14 cellular contexts compared by ENCODE assay signal in genomic region chr3:185818267-185818875, GRCh38. TPM values are rescaled to one million over a fixed set of nuclear protein-coding genes. Genes with fewer than 3 reads are reported as not detected.
A peak's percentile ranks its signal among the peaks of the same experiment; 100 is the strongest.
DNase-seq lines count a peak whose midpoint lies in the region; ATAC-seq, FAIRE-seq and TF ChIP-seq lines count a peak whose summit lies in the region.
"Had no signal": no experiment of that assay in that cellular context is flagged by ENCODE, and none has a peak within 500 bp of the region (broad histone marks: within the 10 kb centered on the region; RNA-seq: fewer than 3 reads in every experiment).

No MANE protein-coding gene starts in this region.

- H4K12ac ChIP-seq in trophoblast cell (ENCODE audit: low read depth, low read length), result no peak overlapping the region

- H3K9me3 ChIP-seq in PC-3 (ENCODE audit: low read length) (no peaks in the 10 kb centered on the region), endothelial cell of umbilical vein (replicated peaks; ENCODE audit: control insufficient read depth, insufficient read depth, low read length) (no peaks in the 10 kb centered on the region), trophoblast cell (ENCODE audit: insufficient read depth, low read depth, low read length) (no peaks in the 10 kb centered on the region)
- H3K9me3 ChIP-seq: pancreas had no signal

- H3K79me1 ChIP-seq in trophoblast cell (ENCODE audit: low read length), result peaks cover 5% of the 10 kb centered on the region

- DNase-seq in H54 (ENCODE audit: insufficient read length, low spot score) (no peak), PC-3 (peak; percentile 56), endothelial cell of umbilical vein (ENCODE audit: low read depth, low spot score) (no peak), trophoblast cell (no peak), COR-L47 (lab: John Stamatoyannopoulos, UW) (no peak), kidney glomerular epithelial cell (lab: John Stamatoyannopoulos, UW) (no peak)
- DNase-seq: activated naive CD4-positive, alpha-beta T cell treated with anti-CD3 and anti-CD28 coated beads for 36 hours; NCI-H1436 treated with DMSO at 0.1 percent for 48 hours; pancreas; stimulated activated CD4-positive, alpha-beta T cell treated with anti-CD3 and anti-CD28 coated beads, Interleukin-2, amount 100 ng/mL, for 48 hours had no signal

- no peaks in the 10 kb centered on the region; the same call in 1 of the 2 replicates for H3K36me3 ChIP-seq in PC-3 (ENCODE audit: low read depth, low read length)
- no peaks in the 10 kb centered on the region for H3K36me3 ChIP-seq in endothelial cell of umbilical vein (ENCODE audit: control insufficient read depth in 2 of 2, extremely low read depth in 1 of 2, insufficient read depth in 2 of 2, low read length in 2 of 2)
- no peaks in the 10 kb centered on the region for H3K36me3 ChIP-seq in trophoblast cell (ENCODE audit: control insufficient read depth in 1 of 2, insufficient read depth in 2 of 2, low read length in 2 of 2)
- H3K36me3 ChIP-seq: pancreas had no signal

- CTCF ChIA-PET in PC-3 (lab: Charles Lee) (no interaction called here), endothelial cell of umbilical vein (lab: Charles Lee) (interaction anchor here (0.7 to 3.1 kb wide), 5 partner anchors 11 to 158 kb away, joined by 3 to 15 read pairs (median 4); no protein-coding TSS in a partner anchor)

- H2BK12ac ChIP-seq in trophoblast cell (ENCODE audit: low read length), result no peak overlapping the region

- H2BK120ac ChIP-seq in trophoblast cell (ENCODE audit: insufficient read depth, low read length, poor library complexity), result no peak overlapping the region

- peaks cover 16% of the 10 kb centered on the region for H3F3A ChIP-seq in PC-3 (ENCODE audit: low read length, unreplicated experiment)

- ATAC-seq in PC-3, result 0 out of 2 replicates have a peak, but pooled peaks have one; percentile 6
- ATAC-seq in GM21717 (IDR thresholded peaks at IDR 0.05; ENCODE audit: unreplicated experiment), result no peak
- ATAC-seq: pancreas had no signal

- no peak for TF ChIP-seq POLR2A in H54 (IDR thresholded peaks at IDR 0.05; ENCODE audit: low read depth, low read length)
- TF ChIP-seq POLR2A in endothelial cell of umbilical vein (IDR thresholded peaks at IDR 0.05; ENCODE audit: low read depth, low read length), result no peak

- H3K4me2 ChIP-seq in PC-3 (ENCODE audit: low read length) (peak overlapping the region; percentile 92), endothelial cell of umbilical vein (ENCODE audit: insufficient read depth, low read length) (peak overlapping the region; percentile 85), trophoblast cell (ENCODE audit: low read length) (no peak overlapping the region)

- H4K20me1 ChIP-seq in PC-3 (ENCODE audit: low read length) (peaks cover 68% of the 10 kb centered on the region), endothelial cell of umbilical vein (replicated peaks; ENCODE audit: control insufficient read depth, extremely low read depth, insufficient read depth, low read length) (peaks cover 28% of the 10 kb centered on the region)

- dilution Hi-C loops in endothelial cell of umbilical vein (cut with MboI; ENCODE audit: extremely low pct_ligation_motif_present, low sequenced_read_pairs), result no loop called here

- peak overlapping the region; percentile 85 for H3K4me3 ChIP-seq in PC-3 (ENCODE audit: low read length)
- H3K4me3 ChIP-seq in endothelial cell of umbilical vein (replicated peaks in 1 of 3; ENCODE audit: insufficient read depth in 1 of 3, low read depth in 1 of 3, low read length in 3 of 3), result no peak overlapping the region
- H3K4me3 ChIP-seq in trophoblast cell (ENCODE audit: low read depth, low read length), result no peak overlapping the region
- H3K4me3 ChIP-seq: coronary artery, pancreas had no signal

- peak; percentile 93 for FAIRE-seq in H54 (lab: Jason Lieb, UNC)
- FAIRE-seq in endothelial cell of umbilical vein (lab: Jason Lieb, UNC), result no peak
- FAIRE-seq: urothelium cell line had no signal

- H2AK5ac ChIP-seq in trophoblast cell (ENCODE audit: low read length), result no peak overlapping the region

- H3K14ac ChIP-seq in trophoblast cell (ENCODE audit: low read length), result no peak overlapping the region

- H3K27me3 ChIP-seq in PC-3 (ENCODE audit: low read length), result no peaks in the 10 kb centered on the region
- no peaks in the 10 kb centered on the region for H3K27me3 ChIP-seq in endothelial cell of umbilical vein (ENCODE audit: control insufficient read depth in 2 of 2, insufficient read depth in 2 of 2, low read length in 2 of 2)
- H3K27me3 ChIP-seq in trophoblast cell (ENCODE audit: insufficient read depth, low read length), result no peaks in the 10 kb centered on the region

- H3K18ac ChIP-seq in trophoblast cell (ENCODE audit: low read length), result no peak overlapping the region

- TF ChIP-seq CTCF in PC-3 (conservative IDR thresholded peaks at IDR 0.05; ENCODE audit: low read depth, low read length) (no peak), endothelial cell of umbilical vein (IDR thresholded peaks at IDR 0.05; ENCODE audit: extremely low read depth in 1 of 2, insufficient read depth in 1 of 2, low read depth in 1 of 2, low read length in 2 of 2) (no peak)

- H3K27ac ChIP-seq in PC-3 (ENCODE audit: low read length), result peak overlapping the region; percentile 28
- no peak overlapping the region for H3K27ac ChIP-seq in endothelial cell of umbilical vein (ENCODE audit: insufficient read depth, low read depth, low read length)
- H3K27ac ChIP-seq in trophoblast cell (ENCODE audit: low read depth, low read length), result no peak overlapping the region
- H3K27ac ChIP-seq: coronary artery, pancreas had no signal

- no peak overlapping the region for H3K23ac ChIP-seq in trophoblast cell (ENCODE audit: low read length)

- H3K4ac ChIP-seq in trophoblast cell (ENCODE audit: low read depth, low read length), result peak overlapping the region; percentile 46

- H3K9me1 ChIP-seq in endothelial cell of umbilical vein (replicated peaks; ENCODE audit: control insufficient read depth, extremely low read depth, insufficient read depth, low read length), result no peaks in the 10 kb centered on the region

- H3K9ac ChIP-seq in PC-3 (ENCODE audit: low read length), result peak overlapping the region; percentile 38; the same call in 1 of the 2 replicates
- H3K9ac ChIP-seq in endothelial cell of umbilical vein (replicated peaks; ENCODE audit: extremely low read depth, insufficient read depth, low read length), result no peak overlapping the region
- no peak overlapping the region for H3K9ac ChIP-seq in trophoblast cell (ENCODE audit: low read length)

- H3K79me2 ChIP-seq in PC-3 (ENCODE audit: low read length), result peaks cover 100% of the 10 kb centered on the region
- H3K79me2 ChIP-seq in endothelial cell of umbilical vein (ENCODE audit: control insufficient read depth, insufficient read depth, low read length), result peaks cover 100% of the 10 kb centered on the region
- H3K79me2 ChIP-seq in trophoblast cell (ENCODE audit: control insufficient read depth, insufficient read depth, low read length, poor library complexity), result peaks cover 16% of the 10 kb centered on the region

- no peak overlapping the region for H2BK5ac ChIP-seq in trophoblast cell (ENCODE audit: low read depth, low read length, poor library complexity)

- intact Hi-C loops in PC-3 (cut with micrococcal nuclease) (no loop called here), endothelial cell of umbilical vein (cut with micrococcal nuclease) (no loop called here)

- no peak overlapping the region for H4K91ac ChIP-seq in trophoblast cell (ENCODE audit: low read depth, low read length)

- no peak overlapping the region for H4K8ac ChIP-seq in trophoblast cell (ENCODE audit: low read depth, low read length)

- H3K4me1 ChIP-seq in PC-3 (ENCODE audit: insufficient read depth, low read length), result peaks cover 54% of the 10 kb centered on the region
- peaks cover 63% of the 10 kb centered on the region for H3K4me1 ChIP-seq in endothelial cell of umbilical vein (ENCODE audit: control insufficient read depth, extremely low read depth, insufficient read depth, low read length)
- peaks cover 9 to 14% of the 10 kb centered on the region in 2 experiments for H3K4me1 ChIP-seq in trophoblast cell (ENCODE audit: control insufficient read depth in 1 of 2, insufficient read depth in 2 of 2, low read length in 2 of 2)

- H2AFZ ChIP-seq in PC-3 (ENCODE audit: low read length), result no peak overlapping the region
- no peak overlapping the region for H2AFZ ChIP-seq in endothelial cell of umbilical vein (ENCODE audit: low read depth, low read length)
- H2AFZ ChIP-seq in trophoblast cell (ENCODE audit: insufficient read depth, low read length, poor library complexity), result no peak overlapping the region

- BruUV-seq in PC-3 (replicated peaks; lab: Mats Ljungman, UMichigan), result no TSS peak
- BruUV-seq in endothelial cell of umbilical vein (replicated peaks; lab: Mats Ljungman, UMichigan), result no TSS peak

- no peaks in the 10 kb centered on the region for H3K9me2 ChIP-seq in PC-3 (replicated peaks; ENCODE audit: low read length)

- POLR2A ChIA-PET in PC-3 (lab: Charles Lee; ENCODE audit: unreplicated experiment), result interaction anchor here (0.6 kb wide), 1 partner anchor 87 kb away, joined by 6 read pairs; no protein-coding TSS in a partner anchor
- POLR2A ChIA-PET in endothelial cell of umbilical vein (lab: Charles Lee), result no interaction called here

TF ChIP-seq in endothelial cell of umbilical vein, 7 proteins besides CTCF, POLR2A, EP300 and RAD21:
- TF ChIP-seq MYC (IDR thresholded peaks at IDR 0.05; ENCODE audit: low read depth, low read length) (no peak), EZH2 (IDR thresholded peaks at IDR 0.05; ENCODE audit: borderline replicate concordance, low read depth, low read length, severe bottlenecking) (no peak), MAX (IDR thresholded peaks at IDR 0.05; ENCODE audit: insufficient read depth, insufficient read length) (no peak)

RNA-seq across cellular contexts. Expression of gene IGF2BP2, which starts 6.5 kb away (rescaled TPM):
- total RNA-seq in PC-3 (2014; rRNA removed), result 81.2 and 105 TPM in 2 replicates
- 122 and 130 TPM in 2 replicates for total RNA-seq in endothelial cell of umbilical vein
- 5.6 and 10.7 TPM in 2 replicates for polyA plus RNA-seq in endothelial cell of umbilical vein
- 9.5 and 13.7 TPM in 2 replicates for polyA plus RNA-seq in endothelial cell of umbilical vein (2011; cell fraction: cytosol; rRNA removed)
- polyA plus RNA-seq in endothelial cell of umbilical vein (2011; cell fraction: nucleus; rRNA removed), result 54.7 and 55.9 TPM in 2 replicates
- polyA plus RNA-seq in endothelial cell of umbilical vein (2012), result 54.0 and 70.9 TPM in 2 replicates
- 21.9 and 36.3 TPM in 2 replicates for polyA minus RNA-seq in endothelial cell of umbilical vein
- 0.31 TPM for polyA minus RNA-seq in endothelial cell of umbilical vein (2011; cell fraction: cytosol; rRNA and poly(A)+ RNA removed)
- 114 and 115 TPM in 2 replicates for polyA minus RNA-seq in endothelial cell of umbilical vein (2011; cell fraction: nucleus; rRNA and poly(A)+ RNA removed)
- polyA plus RNA-seq in trophoblast cell (2013), result 136 TPM in 2 replicates
- total RNA-seq: B cell had no signal
